In the genomic region with DNA sequence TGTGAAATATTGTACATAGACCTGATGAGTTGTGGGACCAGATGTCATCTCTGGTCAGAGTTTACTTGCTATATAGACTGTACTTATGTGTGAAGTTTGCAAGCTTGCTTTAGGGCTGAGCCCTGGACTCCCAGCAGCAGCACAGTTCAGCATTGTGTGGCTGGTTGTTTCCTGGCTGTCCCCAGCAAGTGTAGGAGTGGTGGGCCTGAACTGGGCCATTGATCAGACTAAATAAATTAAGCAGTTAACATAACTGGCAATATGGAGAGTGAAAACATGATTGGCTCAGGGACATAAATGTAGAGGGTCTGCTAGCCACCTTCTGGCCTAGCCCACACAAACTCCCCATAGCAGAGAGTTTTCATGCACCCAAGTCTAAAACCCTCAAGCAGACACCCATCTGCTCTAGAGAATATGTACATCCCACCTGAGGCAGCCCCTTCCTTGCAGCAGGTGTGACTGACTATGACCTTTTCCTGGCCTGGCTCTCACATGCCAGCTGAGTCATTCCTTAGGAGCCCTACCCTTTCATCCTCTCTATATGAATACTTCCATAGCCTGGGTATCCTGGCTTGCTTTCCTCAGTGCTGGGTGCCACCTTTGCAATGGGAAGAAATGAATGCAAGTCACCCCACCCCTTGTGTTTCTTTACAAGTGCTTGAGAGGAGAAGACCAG, we compare ENCODE assay signal across 13 cellular contexts. TPM values are rescaled to one million over a fixed set of nuclear protein-coding genes. Genes with fewer than 3 reads are reported as not detected.
DNase-seq lines count a peak whose midpoint lies in the region; ATAC-seq and TF ChIP-seq lines count a peak whose summit lies in the region.
"Had no signal": no experiment of that assay in that cellular context is flagged by ENCODE, and none has a peak within 500 bp of the region (broad histone marks: within the 10 kb centered on the region; RNA-seq: fewer than 3 reads in every experiment).

No MANE protein-coding gene starts in this region.

- no peaks in the 10 kb centered on the region for H3K27me3 Mint-ChIP-seq in activated CD8-positive, alpha-beta memory T cell treated with anti-CD3 and anti-CD28 coated beads, Interleukin-2, amount 10 ng/mL, durations not matched to agents 7 days and 5 days
- H3K27me3 Mint-ChIP-seq in activated CD4-positive, alpha-beta memory T cell treated with anti-CD3 and anti-CD28 coated beads, Interleukin-2, amount 10 ng/mL, durations not matched to agents 7 days and 5 days, result no peaks in the 10 kb centered on the region
- no peaks in the 10 kb centered on the region for H3K27me3 Mint-ChIP-seq in stimulated activated naive CD8-positive, alpha-beta T cell treated with anti-CD3 and anti-CD28 coated beads, Interleukin-15, amount 100 ng/mL, for 72 hours
- H3K27me3 Mint-ChIP-seq in HFFc6 (ENCODE audit: insufficient read depth), result no peaks in the 10 kb centered on the region; the same call in 1 of the 2 replicates

- intact Hi-C loops in posterior cingulate gyrus (cut with DNase I), result no loop called here

- CTCF ChIA-PET in activated CD8-positive, alpha-beta memory T cell treated with anti-CD3 and anti-CD28 coated beads, Interleukin-2, amount 10 ng/mL, durations not matched to agents 7 days and 5 days (lab: Charles Lee), result interaction anchor here (0.6 to 1.3 kb wide), 7 partner anchors 9 to 1410 kb away, joined by 3 to 5 read pairs (median 4); partner anchors contain the start of gene PIK3IP1
- CTCF ChIA-PET in activated CD4-positive, alpha-beta memory T cell treated with anti-CD3 and anti-CD28 coated beads, Interleukin-2, amount 10 ng/mL, durations not matched to agents 7 days and 5 days (lab: Charles Lee), result interaction anchor here (1.3 to 1.7 kb wide), 2 partner anchors 11 to 12 kb away, joined by 5 to 6 read pairs; partner anchors contain the start of gene PIK3IP1

- no peaks in the 10 kb centered on the region for H3K9me3 Mint-ChIP-seq in activated CD8-positive, alpha-beta memory T cell treated with anti-CD3 and anti-CD28 coated beads, Interleukin-2, amount 10 ng/mL, durations not matched to agents 7 days and 5 days (ENCODE audit: low read depth)
- H3K9me3 Mint-ChIP-seq in activated CD4-positive, alpha-beta memory T cell treated with anti-CD3 and anti-CD28 coated beads, Interleukin-2, amount 10 ng/mL, durations not matched to agents 7 days and 5 days, result no peaks in the 10 kb centered on the region
- H3K9me3 Mint-ChIP-seq in stimulated activated naive CD8-positive, alpha-beta T cell treated with anti-CD3 and anti-CD28 coated beads, Interleukin-15, amount 100 ng/mL, for 72 hours, result no peaks in the 10 kb centered on the region
- H3K9me3 Mint-ChIP-seq in HFFc6, result no peaks in the 10 kb centered on the region
- H3K9me3 Mint-ChIP-seq: neural progenitor cell had no signal

- POLR2A ChIA-PET in activated CD4-positive, alpha-beta memory T cell treated with anti-CD3 and anti-CD28 coated beads, Interleukin-2, amount 10 ng/mL, durations not matched to agents 7 days and 5 days (lab: Charles Lee), result interaction anchor here (1.3 to 4.3 kb wide), 2 partner anchors 11 to 16 kb away, joined by 5 to 138 read pairs; partner anchors contain the start of gene PIK3IP1

- H3K4me3 Mint-ChIP-seq in activated CD8-positive, alpha-beta memory T cell treated with anti-CD3 and anti-CD28 coated beads, Interleukin-2, amount 10 ng/mL, durations not matched to agents 7 days and 5 days, result no peak overlapping the region
- no peak overlapping the region for H3K4me3 Mint-ChIP-seq in activated CD4-positive, alpha-beta memory T cell treated with anti-CD3 and anti-CD28 coated beads, Interleukin-2, amount 10 ng/mL, durations not matched to agents 7 days and 5 days
- H3K4me3 Mint-ChIP-seq in stimulated activated naive CD8-positive, alpha-beta T cell treated with anti-CD3 and anti-CD28 coated beads, Interleukin-15, amount 100 ng/mL, for 72 hours, result no peak overlapping the region
- no peak overlapping the region for H3K4me3 Mint-ChIP-seq in HFFc6
- H3K4me3 Mint-ChIP-seq: neural progenitor cell had no signal

- H3K27ac Mint-ChIP-seq in activated CD8-positive, alpha-beta memory T cell treated with anti-CD3 and anti-CD28 coated beads, Interleukin-2, amount 10 ng/mL, durations not matched to agents 7 days and 5 days, result peak overlapping the region; percentile 50
- H3K27ac Mint-ChIP-seq in activated CD4-positive, alpha-beta memory T cell treated with anti-CD3 and anti-CD28 coated beads, Interleukin-2, amount 10 ng/mL, durations not matched to agents 7 days and 5 days, result peak overlapping the region; percentile 93
- H3K27ac Mint-ChIP-seq in stimulated activated naive CD8-positive, alpha-beta T cell treated with anti-CD3 and anti-CD28 coated beads, Interleukin-15, amount 100 ng/mL, for 72 hours, result peak overlapping the region; percentile 10 to 95
- no peak overlapping the region for H3K27ac Mint-ChIP-seq in HFFc6
- H3K27ac Mint-ChIP-seq: neural progenitor cell had no signal

- no peak for DNase-seq in activated CD8-positive, alpha-beta memory T cell treated with anti-CD3 and anti-CD28 coated beads, Interleukin-2, amount 10 ng/mL, durations not matched to agents 7 days and 5 days
- no peak for DNase-seq in activated CD8-positive, alpha-beta memory T cell treated with anti-CD3 and anti-CD28 coated beads for 24 hours
- DNase-seq in activated CD4-positive, alpha-beta memory T cell treated with anti-CD3 and anti-CD28 coated beads, Interleukin-2, amount 10 ng/mL, durations not matched to agents 7 days and 5 days, result no peak
- no peak for DNase-seq in stimulated activated naive CD8-positive, alpha-beta T cell treated with anti-CD3 and anti-CD28 coated beads, Interleukin-15, amount 100 ng/mL, for 72 hours
- DNase-seq in HFFc6 (no peak), posterior cingulate gyrus (no peak), kidney glomerular epithelial cell (lab: John Stamatoyannopoulos, UW) (no peak)
- DNase-seq: DMS 273 treated with DMSO at 0.1 percent for 48 hours, left cardiac atrium, NCI-H1092, upper lobe of right lung had no signal

- peaks cover 23% of the 10 kb centered on the region for H3K4me1 Mint-ChIP-seq in activated CD8-positive, alpha-beta memory T cell treated with anti-CD3 and anti-CD28 coated beads, Interleukin-2, amount 10 ng/mL, durations not matched to agents 7 days and 5 days
- peaks cover 52% of the 10 kb centered on the region for H3K4me1 Mint-ChIP-seq in activated CD4-positive, alpha-beta memory T cell treated with anti-CD3 and anti-CD28 coated beads, Interleukin-2, amount 10 ng/mL, durations not matched to agents 7 days and 5 days
- H3K4me1 Mint-ChIP-seq in stimulated activated naive CD8-positive, alpha-beta T cell treated with anti-CD3 and anti-CD28 coated beads, Interleukin-15, amount 100 ng/mL, for 72 hours, result peaks cover 83% of the 10 kb centered on the region
- no peaks in the 10 kb centered on the region for H3K4me1 Mint-ChIP-seq in HFFc6 (ENCODE audit: low read depth)

- no peak for ATAC-seq in activated CD8-positive, alpha-beta memory T cell treated with anti-CD3 and anti-CD28 coated beads, Interleukin-2, amount 10 ng/mL, durations not matched to agents 7 days and 5 days
- ATAC-seq in esophagus mucosa, result peak; percentile 52
- ATAC-seq in stimulated activated naive CD8-positive, alpha-beta T cell treated with anti-CD3 and anti-CD28 coated beads, Interleukin-15, amount 100 ng/mL, for 72 hours, result no peak
- ATAC-seq: upper lobe of right lung had no signal

- peaks cover 14% of the 10 kb centered on the region for H3K36me3 Mint-ChIP-seq in activated CD8-positive, alpha-beta memory T cell treated with anti-CD3 and anti-CD28 coated beads, Interleukin-2, amount 10 ng/mL, durations not matched to agents 7 days and 5 days
- peaks cover 74% of the 10 kb centered on the region for H3K36me3 Mint-ChIP-seq in activated CD4-positive, alpha-beta memory T cell treated with anti-CD3 and anti-CD28 coated beads, Interleukin-2, amount 10 ng/mL, durations not matched to agents 7 days and 5 days (ENCODE audit: low read depth)
- no peaks in the 10 kb centered on the region for H3K36me3 Mint-ChIP-seq in HFFc6 (ENCODE audit: low read depth)

- no peak for TF ChIP-seq CTCF in HFFc6 (IDR thresholded peaks at IDR 0.05)

RNA-seq across cellular contexts. Expression of gene PIK3IP1, which starts 12.3 kb away (rescaled TPM):
- total RNA-seq in activated CD8-positive, alpha-beta memory T cell treated with anti-CD3 and anti-CD28 coated beads, Interleukin-2, amount 10 ng/mL, durations not matched to agents 7 days and 5 days, result 10 to 100 TPM; 11.0 to 15.7 TPM
- 10 to 100 TPM; 56.4 to 57.8 TPM for total RNA-seq in activated CD4-positive, alpha-beta memory T cell treated with anti-CD3 and anti-CD28 coated beads, Interleukin-2, amount 10 ng/mL, durations not matched to agents 7 days and 5 days
- total RNA-seq in esophagus mucosa, result 5.8 TPM
- 10 to 100 TPM in 1 of 6 experiments, 1 to 10 TPM in 5; 8.3 to 11.3 (median 8.9) TPM for total RNA-seq in HFFc6 (2021; fragmentation: NEBNext Ultra II Directional; extraction: Animal tissue kit (Norgen Biotek cat#: 25700))
